ENCODE assay signal across 9 cellular contexts in genomic region chr11:122983438-122984185, GRCh38. TPM values are rescaled to one million over a fixed set of nuclear protein-coding genes. Genes with fewer than 3 reads are reported as not detected.
DNase-seq lines count a peak whose midpoint lies in the region; TF ChIP-seq lines count a peak whose summit lies in the region.
"Had no signal": no experiment of that assay in that cellular context is flagged by ENCODE, and none has a peak within 500 bp of the region (broad histone marks: within the 10 kb centered on the region; RNA-seq: fewer than 3 reads in every experiment).

No MANE protein-coding gene starts in this region.

- peak overlapping the region in 1 of 7 donors; percentile 12 for H3K27ac Mint-ChIP-seq in CD4-positive, alpha-beta memory T cell

- CTCF ChIA-PET in CD4-positive, alpha-beta memory T cell (lab: Charles Lee; ENCODE audit: partially characterized antibody) = no interaction called here

- POLR2A ChIA-PET in CD4-positive, alpha-beta memory T cell (lab: Charles Lee; ENCODE audit: partially characterized antibody) = interaction anchor here (0.6 kb wide), 1 partner anchor 40 kb away, joined by 3 read pairs; no protein-coding TSS in a partner anchor

- no peak for TF ChIP-seq CTCF in osteoblast (IDR thresholded peaks at IDR 0.05; ENCODE audit: extremely low read depth, low read depth, low read length)

- H3K27me3 ChIP-seq in CD4-positive, alpha-beta memory T cell (ENCODE audit: insufficient read depth, low read length) = peaks cover 66% of the 10 kb centered on the region
- H3K27me3 ChIP-seq in effector memory CD4-positive, alpha-beta T cell (replicated peaks; ENCODE audit: control insufficient read depth, insufficient read depth, low read length, poor library complexity, severe bottlenecking) = peaks cover 71% of the 10 kb centered on the region
- peaks cover 89% of the 10 kb centered on the region for H3K27me3 ChIP-seq in osteoblast (ENCODE audit: insufficient read depth, low read length)

- no peaks in the 10 kb centered on the region for H3K79me2 ChIP-seq in osteoblast (ENCODE audit: insufficient read depth, low read length)

- peaks cover 15% of the 10 kb centered on the region for H3K4me1 ChIP-seq in CD4-positive, alpha-beta memory T cell (ENCODE audit: insufficient read depth, low read length)
- no peaks in the 10 kb centered on the region for H3K4me1 ChIP-seq in effector memory CD4-positive, alpha-beta T cell (ENCODE audit: control insufficient read depth, insufficient read depth, low read length, poor library complexity, severe bottlenecking)
- H3K4me1 ChIP-seq in osteoblast (ENCODE audit: insufficient read depth, low read length) = no peaks in the 10 kb centered on the region

- peaks cover 59 to 76% of the 10 kb centered on the region in 2 donors for H3K27me3 Mint-ChIP-seq in CD4-positive, alpha-beta memory T cell

- H4K20me1 ChIP-seq in osteoblast (ENCODE audit: insufficient read depth, low read length) = peaks cover 2% of the 10 kb centered on the region

- peak overlapping the region in 1 of 2 donors; percentile 43 for H3K4me3 ChIP-seq in CD4-positive, alpha-beta memory T cell (ENCODE audit: low read length in 2 of 2)
- peak overlapping the region; percentile 58 for H3K4me3 ChIP-seq in effector memory CD4-positive, alpha-beta T cell (ENCODE audit: insufficient read depth, low read depth, low read length, poor library complexity, severe bottlenecking)
- H3K4me3 ChIP-seq in osteoblast (ENCODE audit: insufficient read depth, low read length) = peak overlapping the region; percentile 83

- H3K9me3 ChIP-seq in CD4-positive, alpha-beta memory T cell (ENCODE audit: control insufficient read depth in 1 of 2, low read length in 2 of 2) = no peaks in the 10 kb centered on the region
- no peaks in the 10 kb centered on the region for H3K9me3 ChIP-seq in effector memory CD4-positive, alpha-beta T cell (ENCODE audit: control insufficient read depth, low read length)
- no peaks in the 10 kb centered on the region for H3K9me3 ChIP-seq in osteoblast (ENCODE audit: low read depth, low read length)

- no peaks in the 10 kb centered on the region for H3K36me3 ChIP-seq in CD4-positive, alpha-beta memory T cell (ENCODE audit: insufficient read depth, low read length)
- H3K36me3 ChIP-seq in effector memory CD4-positive, alpha-beta T cell (ENCODE audit: control insufficient read depth, insufficient read depth, low read length) = no peaks in the 10 kb centered on the region
- H3K36me3 ChIP-seq in osteoblast (ENCODE audit: insufficient read depth, low read length) = no peaks in the 10 kb centered on the region

- H3K36me3 Mint-ChIP-seq in CD4-positive, alpha-beta memory T cell = no peaks in the 10 kb centered on the region

- DNase-seq in CD4-positive, alpha-beta memory T cell = no peak
- DNase-seq in NCI-H2227 treated with DMSO at 0.1 percent for 48 hours (lab: John Stamatoyannopoulos, UW) (peak; percentile 53), osteoblast (ENCODE audit: insufficient read length, low spot score, missing footprints) (no peak), SKM-1 treated with dmso at 0.1 percent for 144 hours (lab: John Stamatoyannopoulos, UW; ENCODE audit: unreplicated experiment) (no peak), iPS-NIHi11 (ENCODE audit: low spot score) (no peak), NAMALWA (ENCODE audit: low spot score) (no peak), hippocampal formation (lab: John Stamatoyannopoulos, UW) (no peak)
- no peak for DNase-seq in effector memory CD4-positive, alpha-beta T cell
- DNase-seq: NCI-H2029 treated with DMSO at 0.1 percent for 48 hours had no signal

- H3K27ac ChIP-seq in CD4-positive, alpha-beta memory T cell (ENCODE audit: low read depth, low read length) = no peak overlapping the region
- no peak overlapping the region for H3K27ac ChIP-seq in effector memory CD4-positive, alpha-beta T cell (ENCODE audit: insufficient read depth, low read length, poor library complexity, severe bottlenecking)
- no peak overlapping the region for H3K27ac ChIP-seq in osteoblast (ENCODE audit: low read depth, low read length)

- H3K4me2 ChIP-seq in osteoblast (ENCODE audit: insufficient read depth, low read length) = peak overlapping the region; percentile 82

- peaks cover 11 to 42% (median 21%) of the 10 kb centered on the region in 4 donors for H3K4me1 Mint-ChIP-seq in CD4-positive, alpha-beta memory T cell

- H2AFZ ChIP-seq in osteoblast (ENCODE audit: low read length) = peak overlapping the region; percentile 88

- intact Hi-C loops in CD4-positive, alpha-beta memory T cell (cut with micrococcal nuclease) = no loop called here

- H3K9me3 Mint-ChIP-seq in CD4-positive, alpha-beta memory T cell = peaks cover 0 to 17% (median 4%) of the 10 kb centered on the region in 8 donors

- peak overlapping the region; percentile 55 to 93 (median 83) for H3K4me3 Mint-ChIP-seq in CD4-positive, alpha-beta memory T cell

RNA-seq across cellular contexts. Expression of gene BSX, which starts 2.0 kb away (rescaled TPM):
- not detected for total RNA-seq in CD4-positive, alpha-beta memory T cell
- polyA plus RNA-seq in CD4-positive, alpha-beta memory T cell = not detected
- not detected in 2 replicates for total RNA-seq in osteoblast
